ENCODE assay signal across 26 cellular contexts in genomic region chr6:160306284-160306683, GRCh38. TPM values are rescaled to one million over a fixed set of nuclear protein-coding genes. Genes with fewer than 3 reads are reported as not detected.
DNase-seq lines count a peak whose midpoint lies in the region; ATAC-seq and TF ChIP-seq lines count a peak whose summit lies in the region.
"Had no signal": no experiment of that assay in that cellular context is flagged by ENCODE, and none has a peak within 500 bp of the region (broad histone marks: within the 10 kb centered on the region; RNA-seq: fewer than 3 reads in every experiment).

No MANE protein-coding gene starts in this region.

- POLR2A ChIA-PET in activated CD8-positive, alpha-beta T cell treated with anti-CD3 and anti-CD28 coated beads, Interleukin-2, amount 10 ng/mL, durations not matched to agents 7 days and 5 days (lab: Charles Lee): no interaction called here
- POLR2A ChIA-PET in CD8-positive, alpha-beta memory T cell (lab: Charles Lee): no interaction called here
- POLR2A ChIA-PET in activated CD4-positive, alpha-beta memory T cell treated with anti-CD3 and anti-CD28 coated beads, Interleukin-2, amount 10 ng/mL, durations not matched to agents 7 days and 5 days (lab: Charles Lee): no interaction called here

- H3K9me3 ChIP-seq in endodermal cell (ENCODE audit: control insufficient read depth, low read length): peaks cover 47% of the 10 kb centered on the region
- peaks cover 4% of the 10 kb centered on the region for H3K9me3 ChIP-seq in CD8-positive, alpha-beta memory T cell (ENCODE audit: low read length)

- no peaks in the 10 kb centered on the region for H3K27me3 Mint-ChIP-seq in endodermal cell (ENCODE audit: insufficient read depth)
- H3K27me3 Mint-ChIP-seq in activated CD8-positive, alpha-beta T cell treated with anti-CD3 and anti-CD28 coated beads, Interleukin-2, amount 10 ng/mL, durations not matched to agents 7 days and 5 days (ENCODE audit: low read depth): peaks cover 2% of the 10 kb centered on the region
- peaks cover 10 to 12% of the 10 kb centered on the region in 2 donors for H3K27me3 Mint-ChIP-seq in CD8-positive, alpha-beta memory T cell
- peaks cover 2% of the 10 kb centered on the region for H3K27me3 Mint-ChIP-seq in activated CD4-positive, alpha-beta memory T cell treated with anti-CD3 and anti-CD28 coated beads, Interleukin-2, amount 10 ng/mL, durations not matched to agents 7 days and 5 days

- ATAC-seq in activated CD8-positive, alpha-beta T cell treated with anti-CD3 and anti-CD28 coated beads, Interleukin-2, amount 10 ng/mL, durations not matched to agents 7 days and 5 days: no peak
- ATAC-seq in HG02588 (IDR thresholded peaks at IDR 0.05; ENCODE audit: unreplicated experiment): no peak
- ATAC-seq: heart right ventricle had no signal

- H3K9me3 Mint-ChIP-seq in endodermal cell: peaks cover 61% of the 10 kb centered on the region
- peaks cover 12% of the 10 kb centered on the region for H3K9me3 Mint-ChIP-seq in activated CD8-positive, alpha-beta T cell treated with anti-CD3 and anti-CD28 coated beads, Interleukin-2, amount 10 ng/mL, durations not matched to agents 7 days and 5 days (ENCODE audit: insufficient read depth)
- peaks cover 14 to 28% (median 21%) of the 10 kb centered on the region in 5 donors for H3K9me3 Mint-ChIP-seq in CD8-positive, alpha-beta memory T cell
- H3K9me3 Mint-ChIP-seq in activated CD4-positive, alpha-beta memory T cell treated with anti-CD3 and anti-CD28 coated beads, Interleukin-2, amount 10 ng/mL, durations not matched to agents 7 days and 5 days: peaks cover 12% of the 10 kb centered on the region

- no peak overlapping the region for H3K4me3 Mint-ChIP-seq in endodermal cell
- no peak overlapping the region for H3K4me3 Mint-ChIP-seq in activated CD8-positive, alpha-beta T cell treated with anti-CD3 and anti-CD28 coated beads, Interleukin-2, amount 10 ng/mL, durations not matched to agents 7 days and 5 days
- H3K4me3 Mint-ChIP-seq in CD8-positive, alpha-beta memory T cell: no peak overlapping the region
- H3K4me3 Mint-ChIP-seq in activated CD4-positive, alpha-beta memory T cell treated with anti-CD3 and anti-CD28 coated beads, Interleukin-2, amount 10 ng/mL, durations not matched to agents 7 days and 5 days: no peak overlapping the region
- H3K4me3 Mint-ChIP-seq: activated naive CD8-positive, alpha-beta T cell treated with anti-CD3 and anti-CD28 coated beads for 36 hours had no signal

- no peak overlapping the region for H3K27ac Mint-ChIP-seq in endodermal cell
- H3K27ac Mint-ChIP-seq in activated CD8-positive, alpha-beta T cell treated with anti-CD3 and anti-CD28 coated beads, Interleukin-2, amount 10 ng/mL, durations not matched to agents 7 days and 5 days: no peak overlapping the region
- no peak overlapping the region for H3K27ac Mint-ChIP-seq in CD8-positive, alpha-beta memory T cell
- H3K27ac Mint-ChIP-seq in activated CD4-positive, alpha-beta memory T cell treated with anti-CD3 and anti-CD28 coated beads, Interleukin-2, amount 10 ng/mL, durations not matched to agents 7 days and 5 days: no peak overlapping the region
- H3K27ac Mint-ChIP-seq: activated naive CD8-positive, alpha-beta T cell treated with anti-CD3 and anti-CD28 coated beads for 36 hours; CD4-positive, CD25-positive, alpha-beta regulatory T cell had no signal

- H3K36me3 Mint-ChIP-seq in endodermal cell (ENCODE audit: low read depth): peaks cover 4% of the 10 kb centered on the region
- peaks cover 3% of the 10 kb centered on the region for H3K36me3 Mint-ChIP-seq in activated CD8-positive, alpha-beta T cell treated with anti-CD3 and anti-CD28 coated beads, Interleukin-2, amount 10 ng/mL, durations not matched to agents 7 days and 5 days (ENCODE audit: low read depth)
- peaks cover 0 to 4% (median 2%) of the 10 kb centered on the region in 3 donors for H3K36me3 Mint-ChIP-seq in CD8-positive, alpha-beta memory T cell
- H3K36me3 Mint-ChIP-seq in activated CD4-positive, alpha-beta memory T cell treated with anti-CD3 and anti-CD28 coated beads, Interleukin-2, amount 10 ng/mL, durations not matched to agents 7 days and 5 days (ENCODE audit: low read depth): no peaks in the 10 kb centered on the region
- H3K36me3 Mint-ChIP-seq: activated naive CD8-positive, alpha-beta T cell treated with anti-CD3 and anti-CD28 coated beads for 36 hours; CD4-positive, CD25-positive, alpha-beta regulatory T cell had no signal

- WGBS in endodermal cell (ENCODE audit: insufficient coverage in 1 of 2, insufficient read length in 1 of 2), 2 experiments: 76 to 83% methylated on average over 3 to 4 of the region's 4 CpGs

- CTCF ChIA-PET in activated CD8-positive, alpha-beta T cell treated with anti-CD3 and anti-CD28 coated beads, Interleukin-2, amount 10 ng/mL, durations not matched to agents 7 days and 5 days (lab: Charles Lee): no interaction called here
- CTCF ChIA-PET in CD8-positive, alpha-beta memory T cell (lab: Charles Lee): no interaction called here
- CTCF ChIA-PET in activated CD4-positive, alpha-beta memory T cell treated with anti-CD3 and anti-CD28 coated beads, Interleukin-2, amount 10 ng/mL, durations not matched to agents 7 days and 5 days (lab: Charles Lee): interaction anchor here (1.4 kb wide), 1 partner anchor 228 kb away, joined by 4 read pairs; no protein-coding TSS in a partner anchor

- H3K27ac ChIP-seq in endodermal cell (ENCODE audit: low read depth, low read length): no peak overlapping the region
- H3K27ac ChIP-seq in CD8-positive, alpha-beta memory T cell (ENCODE audit: low read depth, low read length): no peak overlapping the region
- H3K27ac ChIP-seq: coronary artery, heart right ventricle, skin epidermis had no signal

- peaks cover 9% of the 10 kb centered on the region for H3K4me1 Mint-ChIP-seq in endodermal cell
- H3K4me1 Mint-ChIP-seq in activated CD8-positive, alpha-beta T cell treated with anti-CD3 and anti-CD28 coated beads, Interleukin-2, amount 10 ng/mL, durations not matched to agents 7 days and 5 days (ENCODE audit: low read depth): no peaks in the 10 kb centered on the region
- no peaks in the 10 kb centered on the region for H3K4me1 Mint-ChIP-seq in CD8-positive, alpha-beta memory T cell
- H3K4me1 Mint-ChIP-seq in activated CD4-positive, alpha-beta memory T cell treated with anti-CD3 and anti-CD28 coated beads, Interleukin-2, amount 10 ng/mL, durations not matched to agents 7 days and 5 days: no peaks in the 10 kb centered on the region
- H3K4me1 Mint-ChIP-seq: activated naive CD8-positive, alpha-beta T cell treated with anti-CD3 and anti-CD28 coated beads for 36 hours; CD4-positive, CD25-positive, alpha-beta regulatory T cell had no signal

- peak overlapping the region; percentile 15 for H3K4me3 ChIP-seq in endodermal cell (ENCODE audit: low read length)
- H3K4me3 ChIP-seq in CD8-positive, alpha-beta memory T cell (ENCODE audit: low read length): no peak overlapping the region
- H3K4me3 ChIP-seq: ascending aorta, coronary artery, heart right ventricle, skin epidermis had no signal

- intact Hi-C loops in posterior cingulate gyrus (cut with DNase I): no loop called here

- no peaks in the 10 kb centered on the region for H3K27me3 ChIP-seq in endodermal cell (ENCODE audit: control insufficient read depth, insufficient read depth, low read length, poor library complexity, severe bottlenecking)
- H3K27me3 ChIP-seq in CD8-positive, alpha-beta memory T cell (ENCODE audit: insufficient read depth, low read length, poor library complexity, severe bottlenecking): no peaks in the 10 kb centered on the region
- H3K27me3 ChIP-seq: ascending aorta, heart right ventricle had no signal

- no peaks in the 10 kb centered on the region for H3K36me3 ChIP-seq in endodermal cell (ENCODE audit: control insufficient read depth, insufficient read depth, low read length)
- no peaks in the 10 kb centered on the region for H3K36me3 ChIP-seq in CD8-positive, alpha-beta memory T cell (ENCODE audit: insufficient read depth, low read length)
- H3K36me3 ChIP-seq: ascending aorta, heart right ventricle had no signal

- DNase-seq in Ammon's horn (ENCODE audit: low spot score): peak; percentile 74
- DNase-seq in endodermal cell: no peak
- DNase-seq in medulla oblongata (ENCODE audit: extremely low spot score): peak; percentile 76
- DNase-seq in posterior cingulate gyrus: peak in 7 of 10 donors; percentile 15 to 87 (median 55)
- no peak for DNase-seq in activated CD8-positive, alpha-beta T cell treated with anti-CD3 and anti-CD28 coated beads, Interleukin-2, amount 10 ng/mL, durations not matched to agents 7 days and 5 days
- DNase-seq in CD8-positive, alpha-beta memory T cell: no peak
- no peak for DNase-seq in activated CD4-positive, alpha-beta memory T cell treated with anti-CD3 and anti-CD28 coated beads, Interleukin-2, amount 10 ng/mL, durations not matched to agents 7 days and 5 days
- DNase-seq: activated CD4-positive, alpha-beta T cell treated with anti-CD3 and anti-CD28 coated beads for 48 hours; activated effector memory CD4-positive, alpha-beta T cell treated with anti-CD3 and anti-CD28 coated beads, Interleukin-2, amount 50 U/mL, for 16 hours; activated naive CD8-positive, alpha-beta T cell treated with anti-CD3 and anti-CD28 coated beads for 36 hours; activated T-cell treated with anti-CD3 and anti-CD28 coated beads, Interleukin-2, amount 50 U/mL, for 1 hour; CD4-positive, CD25-positive, alpha-beta regulatory T cell; effector memory CD4-positive, alpha-beta T cell; erythroblast; heart right ventricle; NCI-H2107; NCI-H748 treated with DMSO at 0.1 percent for 48 hours; stimulated activated naive CD4-positive, alpha-beta T cell had no signal

- H3K9ac ChIP-seq in endodermal cell (ENCODE audit: extremely low read depth, low read length, poor library complexity, severe bottlenecking): no peak overlapping the region

- peaks cover 6% of the 10 kb centered on the region for H3K4me1 ChIP-seq in endodermal cell (ENCODE audit: control insufficient read depth, insufficient read depth, low read length)
- H3K4me1 ChIP-seq in CD8-positive, alpha-beta memory T cell (ENCODE audit: insufficient read depth, low read length): no peaks in the 10 kb centered on the region

- no peak for TF ChIP-seq CTCF in endodermal cell (conservative IDR thresholded peaks at IDR 0.05)

RNA-seq across cellular contexts. Expression of gene SLC22A3, which starts 41.9 kb away (rescaled TPM):
- total RNA-seq in endodermal cell: 1 to 10 TPM; 3.1 to 7.4 TPM
- 1.0 TPM for polyA plus RNA-seq in endodermal cell (2013, experiment 1 of 2)
- 1.1 TPM for polyA plus RNA-seq in endodermal cell (2013, experiment 2 of 2)
- total RNA-seq in activated CD8-positive, alpha-beta T cell treated with anti-CD3 and anti-CD28 coated beads, Interleukin-2, amount 10 ng/mL, durations not matched to agents 7 days and 5 days: not detected
- not detected for total RNA-seq in CD8-positive, alpha-beta memory T cell
- not detected for polyA plus RNA-seq in CD8-positive, alpha-beta memory T cell
- not detected for total RNA-seq in activated CD4-positive, alpha-beta memory T cell treated with anti-CD3 and anti-CD28 coated beads, Interleukin-2, amount 10 ng/mL, durations not matched to agents 7 days and 5 days
- total RNA-seq: activated naive CD8-positive, alpha-beta T cell treated with anti-CD3 and anti-CD28 coated beads for 36 hours; lung microvascular endothelial cell had no signal

RNA-seq across cellular contexts. Expression of gene SLC22A2, which starts 47.7 kb away (rescaled TPM):
- total RNA-seq in endodermal cell: under 1 TPM; 0.64 to 1.00 TPM
- polyA plus RNA-seq in endodermal cell (2013, experiment 1 of 2): not detected
- not detected for polyA plus RNA-seq in endodermal cell (2013, experiment 2 of 2)
- not detected for total RNA-seq in activated CD8-positive, alpha-beta T cell treated with anti-CD3 and anti-CD28 coated beads, Interleukin-2, amount 10 ng/mL, durations not matched to agents 7 days and 5 days
- total RNA-seq in CD8-positive, alpha-beta memory T cell: not detected
- not detected for polyA plus RNA-seq in CD8-positive, alpha-beta memory T cell
- total RNA-seq in activated CD4-positive, alpha-beta memory T cell treated with anti-CD3 and anti-CD28 coated beads, Interleukin-2, amount 10 ng/mL, durations not matched to agents 7 days and 5 days: not detected
- total RNA-seq: activated naive CD8-positive, alpha-beta T cell treated with anti-CD3 and anti-CD28 coated beads for 36 hours; ascending aorta; cardiac septum; CD4-positive, CD25-positive, alpha-beta regulatory T cell; heart right ventricle; LHCN-M2; lung microvascular endothelial cell; urinary bladder had no signal
- polyA plus RNA-seq: CD4-positive, CD25-positive, alpha-beta regulatory T cell; heart right ventricle had no signal

Comparison
In these comparisons a context has a peak if more than half of its experiments do, and no peak if none do; other contexts are left out.
1. DNase-seq: peak in Ammon's horn (single experiment), medulla oblongata (single experiment) and posterior cingulate gyrus (7 of 10); none in endodermal cell (single experiment), activated CD8-positive, alpha-beta T cell treated with anti-CD3 and anti-CD28 coated beads, Interleukin-2, amount 10 ng/mL, durations not matched to agents 7 days and 5 days (single experiment), CD8-positive, alpha-beta memory T cell (0 of 5) and activated CD4-positive, alpha-beta memory T cell treated with anti-CD3 and anti-CD28 coated beads, Interleukin-2, amount 10 ng/mL, durations not matched to agents 7 days and 5 days (single experiment).